1 cellular context compared by ENCODE assay signal in the genomic region with DNA sequence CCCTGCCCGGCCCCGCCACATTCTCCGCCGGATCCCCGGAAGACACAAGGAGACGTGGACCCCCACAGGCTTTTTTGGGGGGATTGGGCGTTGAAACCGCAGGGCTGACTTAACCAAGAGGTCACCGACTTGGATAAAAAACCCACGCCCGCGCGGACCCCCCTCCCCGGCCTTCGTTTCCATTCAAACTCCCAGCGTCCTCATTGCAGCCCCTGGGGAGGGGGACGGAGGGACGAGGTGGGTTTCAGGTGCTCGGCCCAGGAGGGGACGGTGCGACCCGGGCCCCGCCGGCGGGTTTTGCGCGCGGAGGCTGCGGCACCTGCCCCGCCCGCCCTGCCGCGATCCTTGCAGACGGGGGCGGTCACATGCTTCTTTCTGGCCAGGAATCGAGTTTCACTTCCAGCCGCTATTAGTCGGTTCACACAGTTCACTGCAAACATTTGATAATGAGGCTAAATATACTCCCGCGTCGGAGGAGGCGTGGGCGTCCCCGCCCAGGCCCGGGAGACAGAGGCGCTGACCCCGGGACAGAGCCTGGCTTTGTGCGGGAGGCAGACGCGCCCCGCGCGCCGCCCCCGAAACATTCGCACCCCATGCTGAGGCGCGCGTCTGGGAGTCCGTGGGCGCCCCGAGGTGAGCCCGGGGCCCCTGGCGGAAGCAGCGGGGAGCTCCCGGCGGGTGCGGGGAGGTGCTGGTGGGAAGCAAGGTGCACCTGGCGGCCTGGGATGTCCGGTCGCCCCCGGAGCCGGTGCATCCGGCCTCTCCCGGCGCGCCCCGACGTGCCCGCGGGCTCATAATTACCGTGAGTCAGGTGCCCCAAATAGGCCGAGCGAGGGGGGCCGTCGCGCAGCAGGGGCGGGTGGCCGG.
A peak's percentile ranks its signal among the peaks of the same experiment; 100 is the strongest.
TF ChIP-seq lines count a peak whose summit lies in the region.

No MANE protein-coding gene starts in this region.

TF ChIP-seq in HEK293, 187 proteins besides CTCF, POLR2A, EP300 and RAD21 (continued from another document and continues in another):
- TF ChIP-seq, protein P1, sequence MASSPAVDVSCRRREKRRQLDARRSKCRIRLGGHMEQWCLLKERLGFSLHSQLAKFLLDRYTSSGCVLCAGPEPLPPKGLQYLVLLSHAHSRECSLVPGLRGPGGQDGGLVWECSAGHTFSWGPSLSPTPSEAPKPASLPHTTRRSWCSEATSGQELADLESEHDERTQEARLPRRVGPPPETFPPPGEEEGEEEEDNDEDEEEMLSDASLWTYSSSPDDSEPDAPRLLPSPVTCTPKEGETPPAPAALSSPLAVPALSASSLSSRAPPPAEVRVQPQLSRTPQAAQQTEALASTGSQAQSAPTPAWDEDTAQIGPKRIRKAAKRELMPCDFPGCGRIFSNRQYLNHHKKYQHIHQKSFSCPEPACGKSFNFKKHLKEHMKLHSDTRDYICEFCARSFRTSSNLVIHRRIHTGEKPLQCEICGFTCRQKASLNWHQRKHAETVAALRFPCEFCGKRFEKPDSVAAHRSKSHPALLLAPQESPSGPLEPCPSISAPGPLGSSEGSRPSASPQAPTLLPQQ (tag by site-specific recombination; IDR thresholded peaks at IDR 0.05) = peak; percentile 22; the same call in 1 of the 2 replicates
- TF ChIP-seq, protein P2, sequence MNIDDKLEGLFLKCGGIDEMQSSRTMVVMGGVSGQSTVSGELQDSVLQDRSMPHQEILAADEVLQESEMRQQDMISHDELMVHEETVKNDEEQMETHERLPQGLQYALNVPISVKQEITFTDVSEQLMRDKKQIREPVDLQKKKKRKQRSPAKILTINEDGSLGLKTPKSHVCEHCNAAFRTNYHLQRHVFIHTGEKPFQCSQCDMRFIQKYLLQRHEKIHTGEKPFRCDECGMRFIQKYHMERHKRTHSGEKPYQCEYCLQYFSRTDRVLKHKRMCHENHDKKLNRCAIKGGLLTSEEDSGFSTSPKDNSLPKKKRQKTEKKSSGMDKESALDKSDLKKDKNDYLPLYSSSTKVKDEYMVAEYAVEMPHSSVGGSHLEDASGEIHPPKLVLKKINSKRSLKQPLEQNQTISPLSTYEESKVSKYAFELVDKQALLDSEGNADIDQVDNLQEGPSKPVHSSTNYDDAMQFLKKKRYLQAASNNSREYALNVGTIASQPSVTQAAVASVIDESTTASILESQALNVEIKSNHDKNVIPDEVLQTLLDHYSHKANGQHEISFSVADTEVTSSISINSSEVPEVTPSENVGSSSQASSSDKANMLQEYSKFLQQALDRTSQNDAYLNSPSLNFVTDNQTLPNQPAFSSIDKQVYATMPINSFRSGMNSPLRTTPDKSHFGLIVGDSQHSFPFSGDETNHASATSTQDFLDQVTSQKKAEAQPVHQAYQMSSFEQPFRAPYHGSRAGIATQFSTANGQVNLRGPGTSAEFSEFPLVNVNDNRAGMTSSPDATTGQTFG (tag by site-specific recombination; IDR thresholded peaks at IDR 0.05; ENCODE audit: borderline replicate concordance) = no peak
- TF ChIP-seq ZNF580 (tag by site-specific recombination; IDR thresholded peaks at IDR 0.05) (no peak), ZBTB48 (tag by site-specific recombination; IDR thresholded peaks at IDR 0.05) (no peak), ZNF138 (tag by site-specific recombination; IDR thresholded peaks at IDR 0.05; ENCODE audit: borderline replicate concordance) (no peak), ZNF639 (tag by site-specific recombination; IDR thresholded peaks at IDR 0.05) (no peak), OSR2 (tag by site-specific recombination; IDR thresholded peaks at IDR 0.05) (no peak; the same call in 1 of the 2 replicates), BCL11A (tag by site-specific recombination; IDR thresholded peaks at IDR 0.05; ENCODE audit: low read depth) (no peak), ZNF664 (tag by site-specific recombination; IDR thresholded peaks at IDR 0.05) (no peak), ZNF621 (tag by site-specific recombination; IDR thresholded peaks at IDR 0.05) (no peak), ZFP69B (tag by site-specific recombination; IDR thresholded peaks at IDR 0.05) (no peak), KLF9 (tag by site-specific recombination; IDR thresholded peaks at IDR 0.05; ENCODE audit: low read depth) (peak; percentile 74), ZBTB17 (tag by site-specific recombination; IDR thresholded peaks at IDR 0.05) (peak; percentile 26; the same call in 1 of the 2 replicates), ZNF830 (tag by site-specific recombination; IDR thresholded peaks at IDR 0.05; ENCODE audit: low read depth) (no peak), SALL2 (tag by site-specific recombination; IDR thresholded peaks at IDR 0.05; ENCODE audit: borderline replicate concordance) (no peak), ZNF473 (tag by site-specific recombination; IDR thresholded peaks at IDR 0.05) (no peak), REST (tag by site-specific recombination; IDR thresholded peaks at IDR 0.05) (no peak), ZBTB20 (tag by site-specific recombination; IDR thresholded peaks at IDR 0.05) (peak; percentile 89), ZNF626 (tag by site-specific recombination; IDR thresholded peaks at IDR 0.05) (no peak), ZBTB7A (tag by site-specific recombination; IDR thresholded peaks at IDR 0.05; ENCODE audit: low read depth) (peak; percentile 72), ZNF184 (tag by site-specific recombination; IDR thresholded peaks at IDR 0.05) (no peak), KLF1 (tag by site-specific recombination; IDR thresholded peaks at IDR 0.05) (peak; percentile 80), ZNF701 (tag by site-specific recombination; IDR thresholded peaks at IDR 0.05) (no peak), ZNF677 (tag by site-specific recombination; IDR thresholded peaks at IDR 0.05) (no peak), ZNF112 (tag by site-specific recombination; IDR thresholded peaks at IDR 0.05) (no peak), ZNF707 (tag by site-specific recombination; IDR thresholded peaks at IDR 0.05) (no peak), ZNF37A (tag by site-specific recombination; IDR thresholded peaks at IDR 0.05) (no peak), ZNF544 (tag by site-specific recombination; IDR thresholded peaks at IDR 0.05) (no peak), SP7 (tag by site-specific recombination; IDR thresholded peaks at IDR 0.05) (peak; percentile 75), EGR2 (tag by site-specific recombination; IDR thresholded peaks at IDR 0.05; ENCODE audit: low read depth) (peak; percentile 95), ZNF670 (tag by site-specific recombination; IDR thresholded peaks at IDR 0.05; ENCODE audit: low read depth) (no peak)
- TF ChIP-seq, protein P3, sequence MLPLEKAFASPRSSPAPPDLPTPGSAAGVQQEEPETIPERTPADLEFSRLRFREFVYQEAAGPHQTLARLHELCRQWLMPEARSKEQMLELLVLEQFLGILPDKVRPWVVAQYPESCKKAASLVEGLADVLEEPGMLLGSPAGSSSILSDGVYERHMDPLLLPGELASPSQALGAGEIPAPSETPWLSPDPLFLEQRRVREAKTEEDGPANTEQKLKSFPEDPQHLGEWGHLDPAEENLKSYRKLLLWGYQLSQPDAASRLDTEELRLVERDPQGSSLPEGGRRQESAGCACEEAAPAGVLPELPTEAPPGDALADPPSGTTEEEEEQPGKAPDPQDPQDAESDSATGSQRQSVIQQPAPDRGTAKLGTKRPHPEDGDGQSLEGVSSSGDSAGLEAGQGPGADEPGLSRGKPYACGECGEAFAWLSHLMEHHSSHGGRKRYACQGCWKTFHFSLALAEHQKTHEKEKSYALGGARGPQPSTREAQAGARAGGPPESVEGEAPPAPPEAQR (tag by site-specific recombination; IDR thresholded peaks at IDR 0.05) = no peak
- TF ChIP-seq, protein P4, sequence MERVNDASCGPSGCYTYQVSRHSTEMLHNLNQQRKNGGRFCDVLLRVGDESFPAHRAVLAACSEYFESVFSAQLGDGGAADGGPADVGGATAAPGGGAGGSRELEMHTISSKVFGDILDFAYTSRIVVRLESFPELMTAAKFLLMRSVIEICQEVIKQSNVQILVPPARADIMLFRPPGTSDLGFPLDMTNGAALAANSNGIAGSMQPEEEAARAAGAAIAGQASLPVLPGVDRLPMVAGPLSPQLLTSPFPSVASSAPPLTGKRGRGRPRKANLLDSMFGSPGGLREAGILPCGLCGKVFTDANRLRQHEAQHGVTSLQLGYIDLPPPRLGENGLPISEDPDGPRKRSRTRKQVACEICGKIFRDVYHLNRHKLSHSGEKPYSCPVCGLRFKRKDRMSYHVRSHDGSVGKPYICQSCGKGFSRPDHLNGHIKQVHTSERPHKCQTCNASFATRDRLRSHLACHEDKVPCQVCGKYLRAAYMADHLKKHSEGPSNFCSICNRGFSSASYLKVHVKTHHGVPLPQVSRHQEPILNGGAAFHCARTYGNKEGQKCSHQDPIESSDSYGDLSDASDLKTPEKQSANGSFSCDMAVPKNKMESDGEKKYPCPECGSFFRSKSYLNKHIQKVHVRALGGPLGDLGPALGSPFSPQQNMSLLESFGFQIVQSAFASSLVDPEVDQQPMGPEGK (tag by site-specific recombination; IDR thresholded peaks at IDR 0.05) = peak; percentile 60
- TF ChIP-seq, protein P5, sequence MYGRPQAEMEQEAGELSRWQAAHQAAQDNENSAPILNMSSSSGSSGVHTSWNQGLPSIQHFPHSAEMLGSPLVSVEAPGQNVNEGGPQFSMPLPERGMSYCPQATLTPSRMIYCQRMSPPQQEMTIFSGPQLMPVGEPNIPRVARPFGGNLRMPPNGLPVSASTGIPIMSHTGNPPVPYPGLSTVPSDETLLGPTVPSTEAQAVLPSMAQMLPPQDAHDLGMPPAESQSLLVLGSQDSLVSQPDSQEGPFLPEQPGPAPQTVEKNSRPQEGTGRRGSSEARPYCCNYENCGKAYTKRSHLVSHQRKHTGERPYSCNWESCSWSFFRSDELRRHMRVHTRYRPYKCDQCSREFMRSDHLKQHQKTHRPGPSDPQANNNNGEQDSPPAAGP (tag by site-specific recombination; IDR thresholded peaks at IDR 0.05) = peak; percentile 14; the same call in 1 of the 2 replicates
- TF ChIP-seq, protein P6, sequence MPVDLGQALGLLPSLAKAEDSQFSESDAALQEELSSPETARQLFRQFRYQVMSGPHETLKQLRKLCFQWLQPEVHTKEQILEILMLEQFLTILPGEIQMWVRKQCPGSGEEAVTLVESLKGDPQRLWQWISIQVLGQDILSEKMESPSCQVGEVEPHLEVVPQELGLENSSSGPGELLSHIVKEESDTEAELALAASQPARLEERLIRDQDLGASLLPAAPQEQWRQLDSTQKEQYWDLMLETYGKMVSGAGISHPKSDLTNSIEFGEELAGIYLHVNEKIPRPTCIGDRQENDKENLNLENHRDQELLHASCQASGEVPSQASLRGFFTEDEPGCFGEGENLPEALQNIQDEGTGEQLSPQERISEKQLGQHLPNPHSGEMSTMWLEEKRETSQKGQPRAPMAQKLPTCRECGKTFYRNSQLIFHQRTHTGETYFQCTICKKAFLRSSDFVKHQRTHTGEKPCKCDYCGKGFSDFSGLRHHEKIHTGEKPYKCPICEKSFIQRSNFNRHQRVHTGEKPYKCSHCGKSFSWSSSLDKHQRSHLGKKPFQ (tag by site-specific recombination; IDR thresholded peaks at IDR 0.05) = peak; percentile 58; the same call in 1 of the 2 replicates
- TF ChIP-seq, protein P7, sequence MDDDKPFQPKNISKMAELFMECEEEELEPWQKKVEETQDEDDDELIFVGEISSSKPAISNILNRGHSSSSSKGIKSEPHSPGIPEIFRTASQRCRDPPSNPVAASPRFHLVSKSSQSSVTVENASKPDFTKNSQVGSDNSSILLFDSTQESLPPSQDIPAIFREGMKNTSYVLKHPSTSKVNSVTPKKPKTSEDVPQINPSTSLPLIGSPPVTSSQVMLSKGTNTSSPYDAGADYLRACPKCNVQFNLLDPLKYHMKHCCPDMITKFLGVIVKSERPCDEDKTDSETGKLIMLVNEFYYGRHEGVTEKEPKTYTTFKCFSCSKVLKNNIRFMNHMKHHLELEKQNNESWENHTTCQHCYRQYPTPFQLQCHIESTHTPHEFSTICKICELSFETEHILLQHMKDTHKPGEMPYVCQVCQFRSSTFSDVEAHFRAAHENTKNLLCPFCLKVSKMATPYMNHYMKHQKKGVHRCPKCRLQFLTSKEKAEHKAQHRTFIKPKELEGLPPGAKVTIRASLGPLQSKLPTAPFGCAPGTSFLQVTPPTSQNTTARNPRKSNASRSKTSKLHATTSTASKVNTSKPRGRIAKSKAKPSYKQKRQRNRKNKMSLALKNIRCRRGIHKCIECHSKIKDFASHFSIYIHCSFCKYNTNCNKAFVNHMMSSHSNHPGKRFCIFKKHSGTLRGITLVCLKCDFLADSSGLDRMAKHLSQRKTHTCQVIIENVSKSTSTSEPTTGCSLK (tag by site-specific recombination; IDR thresholded peaks at IDR 0.05) = no peak
- TF ChIP-seq, protein P8, sequence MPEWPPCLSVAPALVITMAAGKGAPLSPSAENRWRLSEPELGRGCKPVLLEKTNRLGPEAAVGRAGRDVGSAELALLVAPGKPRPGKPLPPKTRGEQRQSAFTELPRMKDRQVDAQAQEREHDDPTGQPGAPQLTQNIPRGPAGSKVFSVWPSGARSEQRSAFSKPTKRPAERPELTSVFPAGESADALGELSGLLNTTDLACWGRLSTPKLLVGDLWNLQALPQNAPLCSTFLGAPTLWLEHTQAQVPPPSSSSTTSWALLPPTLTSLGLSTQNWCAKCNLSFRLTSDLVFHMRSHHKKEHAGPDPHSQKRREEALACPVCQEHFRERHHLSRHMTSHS (tag by site-specific recombination; IDR thresholded peaks at IDR 0.05) = no peak
